ENCODE assay signal across 8 cellular contexts in the genomic region with DNA sequence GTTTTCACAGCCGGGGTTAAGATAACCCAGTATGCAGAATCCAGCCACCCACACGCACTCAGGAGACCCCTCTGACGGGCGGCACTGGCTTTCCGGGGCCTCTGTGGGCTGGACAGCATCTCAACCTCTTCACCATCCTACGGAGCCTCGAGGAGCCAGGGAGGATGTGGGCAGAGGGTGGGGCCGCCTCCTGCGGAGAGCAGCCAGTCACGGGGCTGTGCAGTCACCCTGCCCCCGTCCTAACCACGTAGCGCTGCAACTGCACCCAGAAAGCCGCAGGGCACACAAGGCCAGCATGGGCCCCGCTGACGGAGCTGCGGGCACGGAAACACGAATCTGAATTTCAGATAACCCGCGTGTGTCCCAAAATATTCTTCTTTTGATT.
DNase-seq lines count a peak whose midpoint lies in the region; ATAC-seq and TF ChIP-seq lines count a peak whose summit lies in the region.

No MANE protein-coding gene starts in this region.

- no peaks in the 10 kb centered on the region for H3F3A ChIP-seq in smooth muscle cell (ENCODE audit: low read depth)

- H3K4me1 ChIP-seq in DND-41 (ENCODE audit: insufficient read depth, low read length) = peaks cover 86% of the 10 kb centered on the region
- H3K4me1 ChIP-seq in smooth muscle cell (ENCODE audit: low read depth) = peaks cover 4% of the 10 kb centered on the region

- peaks cover 38% of the 10 kb centered on the region for H3K79me2 ChIP-seq in DND-41 (ENCODE audit: insufficient read depth, low read length)
- no peaks in the 10 kb centered on the region for H3K79me2 ChIP-seq in smooth muscle cell (ENCODE audit: low read depth)

- no peaks in the 10 kb centered on the region for H3K27me3 ChIP-seq in DND-41 (ENCODE audit: insufficient read depth, low read length, poor library complexity)
- no peaks in the 10 kb centered on the region for H3K27me3 ChIP-seq in smooth muscle cell (ENCODE audit: low read depth)

- H3K9ac ChIP-seq in DND-41 (ENCODE audit: low read depth, low read length) (peak overlapping the region; percentile 66), smooth muscle cell (ENCODE audit: low read depth) (no peak overlapping the region)

- H3K4me3 ChIP-seq in DND-41 (ENCODE audit: low read depth in 1 of 2, low read length in 2 of 2) (peak overlapping the region; percentile 17 to 69; a peak in 3 of 4 replicates), smooth muscle cell (no peak overlapping the region)

- peak overlapping the region; percentile 87 for H3K4me2 ChIP-seq in DND-41 (ENCODE audit: insufficient read depth, low read length)
- H3K4me2 ChIP-seq in smooth muscle cell = peak overlapping the region; percentile 43

- 65% methylated on average over 21 of the region's 21 CpGs for WGBS in smooth muscle cell (ENCODE audit: low lambda C conversion rate)

- TF ChIP-seq POLR2A in erythroblast (IDR thresholded peaks at IDR 0.05; ENCODE audit: low read length) = peak; percentile 58

- TF ChIP-seq CTCF in DND-41 (IDR thresholded peaks at IDR 0.05; ENCODE audit: borderline replicate concordance, extremely low read depth, low read length, poor library complexity, severe bottlenecking) (no peak), smooth muscle cell (IDR thresholded peaks at IDR 0.05; ENCODE audit: borderline replicate concordance, insufficient read depth, poor library complexity, severe bottlenecking) (no peak)

- DNase-seq in DND-41 (peak; percentile 95), erythroblast (lab: John Stamatoyannopoulos, UW) (peak; percentile 51 to 54), smooth muscle cell (lab: John Stamatoyannopoulos, UW; ENCODE audit: unreplicated experiment) (no peak), NCI-H1048 (lab: John Stamatoyannopoulos, UW) (no peak), inferior parietal cortex (ENCODE audit: extremely low spot score) (no peak)
- DNase-seq in activated CD4-positive, alpha-beta T cell treated with anti-CD3 and anti-CD28 coated beads, Interleukin-2, amount 50 U/mL, for 48 hours = peak; percentile 86 to 90

- ATAC-seq in DND-41 (ENCODE audit: insufficient read depth, low read depth) (peak; percentile 95), GM21528 (IDR thresholded peaks at IDR 0.05; ENCODE audit: low FRiP score, unreplicated experiment) (peak; percentile 88)

- H3K27ac ChIP-seq in DND-41 (ENCODE audit: low read length) = peak overlapping the region; percentile 94
- peak overlapping the region; percentile 73 for H3K27ac ChIP-seq in KOPT-K1 (ENCODE audit: low read depth, low read length, poor library complexity, severe bottlenecking)
- peak overlapping the region; percentile 5 for H3K27ac ChIP-seq in smooth muscle cell (ENCODE audit: low read depth)

- H3K9me3 ChIP-seq in DND-41 (ENCODE audit: insufficient read depth, low read length, severe bottlenecking) (peaks cover 2% of the 10 kb centered on the region), KOPT-K1 (ENCODE audit: insufficient read depth, low read length, poor library complexity, severe bottlenecking) (peaks cover 3% of the 10 kb centered on the region), smooth muscle cell (replicated peaks; ENCODE audit: low read depth) (no peaks in the 10 kb centered on the region)

- H2AFZ ChIP-seq in DND-41 (ENCODE audit: low read depth, low read length) (peak overlapping the region; percentile 16; the same call in 1 of the 2 replicates), smooth muscle cell (ENCODE audit: low read depth) (no peak overlapping the region)

- H3K36me3 ChIP-seq in DND-41 (ENCODE audit: insufficient read depth, low read length) (peaks cover 25% of the 10 kb centered on the region), KOPT-K1 (ENCODE audit: insufficient read depth, low read length) (peaks cover 20% of the 10 kb centered on the region), smooth muscle cell (ENCODE audit: low read depth) (no peaks in the 10 kb centered on the region)

- H4K20me1 ChIP-seq in DND-41 (ENCODE audit: insufficient read depth, low read length) (peaks cover 39% of the 10 kb centered on the region), smooth muscle cell (ENCODE audit: low read depth) (peaks cover 40% of the 10 kb centered on the region)

Comparison
In these comparisons a context has a peak if more than half of its experiments do, and no peak if none do; other contexts are left out.
1. DNase-seq: peak in DND-41 (single experiment), activated CD4-positive, alpha-beta T cell treated with anti-CD3 and anti-CD28 coated beads, Interleukin-2, amount 50 U/mL, for 48 hours (2 of 2) and erythroblast (2 of 2); none in smooth muscle cell (single experiment), NCI-H1048 (single experiment) and inferior parietal cortex (single experiment).
2. H3K27ac ChIP-seq: peak in every context shown above with its lines; median percentile 94 in DND-41; 73 in KOPT-K1; 5 in smooth muscle cell.